In genomic region chr4:7003176-7003878, GRCh38 we compare ENCODE assay signal across 20 cellular contexts. TPM values are rescaled to one million over a fixed set of nuclear protein-coding genes. Genes with fewer than 3 reads are reported as not detected.
A peak's percentile ranks its signal among the peaks of the same experiment; 100 is the strongest.
DNase-seq lines count a peak whose midpoint lies in the region; ATAC-seq and TF ChIP-seq lines count a peak whose summit lies in the region.
"Had no signal": no experiment of that assay in that cellular context is flagged by ENCODE, and none has a peak within 500 bp of the region (broad histone marks: within the 10 kb centered on the region; RNA-seq: fewer than 3 reads in every experiment).

No MANE protein-coding gene starts in this region.

- POLR2A ChIA-PET in MCF 10A (lab: Yijun Ruan, JAX): interaction anchor here (0.8 to 7.6 kb wide), 12 partner anchors 12 to 330 kb away, joined by 3 to 68 read pairs (median 8); partner anchors contain the start of genes GRPEL1, TADA2B and TBC1D14

- H3K36me3 Mint-ChIP-seq in MCF 10A (ENCODE audit: insufficient read depth, unreplicated experiment) (peaks cover 76% of the 10 kb centered on the region), mesothelial cell of epicardium (peaks cover 39% of the 10 kb centered on the region)
- H3K36me3 Mint-ChIP-seq in stimulated activated memory B cell treated with anti-CD40 and anti-IgM and Interleukin-4, amounts not matched to agents 10 μg/mL and 1 μg/mL and 100 μg/mL, for 72 hours: peaks cover 83% of the 10 kb centered on the region

- H3K9me3 Mint-ChIP-seq in MCF 10A (ENCODE audit: unreplicated experiment) (no peaks in the 10 kb centered on the region), mesothelial cell of epicardium (no peaks in the 10 kb centered on the region)
- no peaks in the 10 kb centered on the region for H3K9me3 Mint-ChIP-seq in stimulated activated memory B cell treated with anti-CD40 and anti-IgM and Interleukin-4, amounts not matched to agents 10 μg/mL and 1 μg/mL and 100 μg/mL, for 72 hours
- H3K9me3 Mint-ChIP-seq: CD8-positive, alpha-beta memory T cell; IgD-negative memory B cell had no signal

- H3K4me1 Mint-ChIP-seq in MCF 10A (ENCODE audit: insufficient read depth, unreplicated experiment) (peaks cover 40% of the 10 kb centered on the region), mesothelial cell of epicardium (peaks cover 12% of the 10 kb centered on the region)
- H3K4me1 Mint-ChIP-seq in stimulated activated memory B cell treated with anti-CD40 and anti-IgM and Interleukin-4, amounts not matched to agents 10 μg/mL and 1 μg/mL and 100 μg/mL, for 72 hours: no peaks in the 10 kb centered on the region

- no TSS peak for BruUV-seq in MCF 10A (replicated peaks; lab: Mats Ljungman, UMichigan)

- CTCF ChIA-PET in MCF 10A (lab: Yijun Ruan, JAX): interaction anchor here (0.6 to 1.8 kb wide), 7 partner anchors 19 to 799 kb away, joined by 3 to 9 read pairs (median 5); no protein-coding TSS in a partner anchor

- DNase-seq in activated effector memory CD4-positive, alpha-beta T cell treated with anti-CD3 and anti-CD28 coated beads, Interleukin-2, amount 50 U/mL, for 16 hours: peak; percentile 27
- DNase-seq in activated effector memory CD4-positive, alpha-beta T cell treated with Interleukin-2 at 50 U/mL for 16 hours: no peak
- DNase-seq in MCF 10A (ENCODE audit: unreplicated experiment): no peak
- DNase-seq in myocyte (ENCODE audit: low read depth): peak; percentile 71
- DNase-seq in mesothelial cell of epicardium (ENCODE audit: low spot score in 2 of 2, unreplicated experiment in 2 of 2): no peak
- no peak for DNase-seq in COLO829 (ENCODE audit: low spot score)
- DNase-seq: ACHN; BE2C; CD8-positive, alpha-beta memory T cell; DMS 273 treated with DMSO at 0.1 percent for 48 hours; EL; NCI-H1436; NCI-H2029 treated with DMSO at 0.1 percent for 48 hours; NCI-H226; NCI-H526 treated with DMSO at 0.1 percent for 48 hours; Right ventricle myocardium superior; SK-N-SH had no signal

- no peak for TF ChIP-seq CTCF in MCF 10A (IDR thresholded peaks at IDR 0.05; ENCODE audit: unreplicated experiment)
- TF ChIP-seq CTCF in mesothelial cell of epicardium (IDR thresholded peaks at IDR 0.05; ENCODE audit: unreplicated experiment): no peak

- ATAC-seq in stimulated activated memory B cell treated with anti-CD40 and anti-IgM and Interleukin-4, amounts not matched to agents 10 μg/mL and 1 μg/mL and 100 μg/mL, for 72 hours: no peak
- ATAC-seq in GM21381 (IDR thresholded peaks at IDR 0.05; ENCODE audit: unreplicated experiment): no peak

- peak overlapping the region; percentile 72 for H3K4me3 Mint-ChIP-seq in MCF 10A (ENCODE audit: unreplicated experiment)
- H3K4me3 Mint-ChIP-seq in stimulated activated memory B cell treated with anti-CD40 and anti-IgM and Interleukin-4, amounts not matched to agents 10 μg/mL and 1 μg/mL and 100 μg/mL, for 72 hours: no peak overlapping the region
- no peak overlapping the region for H3K4me3 Mint-ChIP-seq in mesothelial cell of epicardium
- H3K4me3 Mint-ChIP-seq: CD8-positive, alpha-beta memory T cell; IgD-negative memory B cell had no signal

- H3K27me3 Mint-ChIP-seq in MCF 10A (ENCODE audit: insufficient read depth, unreplicated experiment) (no peaks in the 10 kb centered on the region), mesothelial cell of epicardium (ENCODE audit: low read depth) (no peaks in the 10 kb centered on the region)
- H3K27me3 Mint-ChIP-seq in stimulated activated memory B cell treated with anti-CD40 and anti-IgM and Interleukin-4, amounts not matched to agents 10 μg/mL and 1 μg/mL and 100 μg/mL, for 72 hours: no peaks in the 10 kb centered on the region
- H3K27me3 Mint-ChIP-seq: CD8-positive, alpha-beta memory T cell; IgD-negative memory B cell had no signal

- H3K27ac Mint-ChIP-seq in MCF 10A (ENCODE audit: low read depth, unreplicated experiment) (peak overlapping the region; percentile 98), mesothelial cell of epicardium (no peak overlapping the region)
- H3K27ac Mint-ChIP-seq in stimulated activated memory B cell treated with anti-CD40 and anti-IgM and Interleukin-4, amounts not matched to agents 10 μg/mL and 1 μg/mL and 100 μg/mL, for 72 hours: peak overlapping the region; percentile 19

- intact Hi-C loops in MCF 10A (cut with micrococcal nuclease): no loop called here

RNA-seq across cellular contexts. Expression of gene TADA2B, which starts 39.8 kb away (rescaled TPM):
- total RNA-seq in MCF 10A (2022) (29.5 and 31.8 TPM in 2 replicates), myocyte (20.6 and 21.7 TPM in 2 replicates), mesothelial cell of epicardium (16.5 to 19.0 TPM (median 17.4 TPM) in 3 replicates)
- polyA plus RNA-seq in myocyte (2012): 15.7 TPM

Comparison
In these comparisons a context has a peak if more than half of its experiments do, and no peak if none do; other contexts are left out.
1. DNase-seq: peak in activated effector memory CD4-positive, alpha-beta T cell treated with anti-CD3 and anti-CD28 coated beads, Interleukin-2, amount 50 U/mL, for 16 hours (single experiment) and myocyte (single experiment); none in activated effector memory CD4-positive, alpha-beta T cell treated with Interleukin-2 at 50 U/mL for 16 hours (single experiment), MCF 10A (single experiment), mesothelial cell of epicardium (0 of 2) and COLO829 (single experiment).